8 cellular contexts compared by ENCODE assay signal in genomic region chr2:157777425-157777824, GRCh38.
DNase-seq lines count a peak whose midpoint lies in the region; ATAC-seq and TF ChIP-seq lines count a peak whose summit lies in the region.

No MANE protein-coding gene starts in this region.

- H3K9me2 ChIP-seq in OCI-LY7 (ENCODE audit: insufficient read depth, low read length): no peaks in the 10 kb centered on the region

- H3K27me3 ChIP-seq in left ventricle myocardium inferior (ENCODE audit: low read depth): no peaks in the 10 kb centered on the region

- H3K9me3 ChIP-seq in OCI-LY7 (ENCODE audit: low read length): no peaks in the 10 kb centered on the region
- H3K9me3 ChIP-seq in left ventricle myocardium inferior (replicated peaks): no peaks in the 10 kb centered on the region

- no peak overlapping the region for H2AFZ ChIP-seq in OCI-LY7 (ENCODE audit: low read length)

- no TSS peak for BruUV-seq in OCI-LY7 (replicated peaks; lab: Mats Ljungman, UMichigan)

- H3K4me3 Mint-ChIP-seq in activated naive CD4-positive, alpha-beta T cell treated with anti-CD3 and anti-CD28 coated beads, Interleukin-2, amount 10 ng/mL, durations not matched to agents 7 days and 5 days: no peak overlapping the region

- ATAC-seq in HG03439 (IDR thresholded peaks at IDR 0.05; ENCODE audit: unreplicated experiment): no peak
- no peak for ATAC-seq in HG02973 (IDR thresholded peaks at IDR 0.05; ENCODE audit: unreplicated experiment)

- H3K27ac ChIP-seq in OCI-LY7 (ENCODE audit: low read depth, low read length, poor library complexity, severe bottlenecking) (no peak overlapping the region), left ventricle myocardium inferior (replicated peaks) (no peak overlapping the region)

- H3K27ac Mint-ChIP-seq in activated naive CD4-positive, alpha-beta T cell treated with anti-CD3 and anti-CD28 coated beads, Interleukin-2, amount 10 ng/mL, durations not matched to agents 7 days and 5 days: no peak overlapping the region

- no peaks in the 10 kb centered on the region for H3K9me3 Mint-ChIP-seq in activated naive CD4-positive, alpha-beta T cell treated with anti-CD3 and anti-CD28 coated beads, Interleukin-2, amount 10 ng/mL, durations not matched to agents 7 days and 5 days

- in situ Hi-C loops in GM13977 (cut with MboI; ENCODE audit: low pct_unique_long_range_greater_than_20kb, low sequenced_read_pairs, unreplicated experiment): loop anchor here (25.0 kb wide), 1 partner anchor 235 kb away; no protein-coding TSS in a partner anchor

- H3K4me3 ChIP-seq in OCI-LY7 (ENCODE audit: low read depth, low read length, poor library complexity, severe bottlenecking): no peak overlapping the region
- no peak overlapping the region for H3K4me3 ChIP-seq in left ventricle myocardium inferior

- H3K27me3 Mint-ChIP-seq in activated naive CD4-positive, alpha-beta T cell treated with anti-CD3 and anti-CD28 coated beads, Interleukin-2, amount 10 ng/mL, durations not matched to agents 7 days and 5 days: no peaks in the 10 kb centered on the region

- no peaks in the 10 kb centered on the region for H3K79me2 ChIP-seq in OCI-LY7 (ENCODE audit: insufficient read depth, low read depth, low read length)

- peak; percentile 61 for DNase-seq in AG20443 (ENCODE audit: low spot score)
- DNase-seq in GM13977 (ENCODE audit: low spot score): peak; percentile 19
- peak; percentile 22 for DNase-seq in OCI-LY7 (ENCODE audit: low spot score)
- DNase-seq in activated naive CD4-positive, alpha-beta T cell treated with anti-CD3 and anti-CD28 coated beads, Interleukin-2, amount 10 ng/mL, durations not matched to agents 7 days and 5 days: peak; percentile 73
- DNase-seq in left ventricle myocardium inferior: no peak
- DNase-seq in stimulated activated CD4-positive, alpha-beta T cell treated with anti-CD3 and anti-CD28 coated beads, Interleukin-1b, Interleukin-23, amount 100 ng/mL, for 48 hours: peak; percentile 19

- POLR2A ChIA-PET in OCI-LY7 (lab: Charles Lee): no interaction called here

- no peaks in the 10 kb centered on the region for H4K20me1 ChIP-seq in OCI-LY7 (ENCODE audit: insufficient read depth, low read length)

- no peak overlapping the region for H3K4me2 ChIP-seq in OCI-LY7 (ENCODE audit: low read length)

- intact Hi-C loops in OCI-LY7 (cut with micrococcal nuclease; ENCODE audit: unreplicated experiment) (loop anchor here (2.0 kb wide), 1 partner anchor 233 kb away; no protein-coding TSS in a partner anchor), left ventricle myocardium inferior (cut with micrococcal nuclease) (no loop called here)

- peaks cover 43% of the 10 kb centered on the region for H3K36me3 Mint-ChIP-seq in activated naive CD4-positive, alpha-beta T cell treated with anti-CD3 and anti-CD28 coated beads, Interleukin-2, amount 10 ng/mL, durations not matched to agents 7 days and 5 days

- TF ChIP-seq CTCF in GM13977 (IDR thresholded peaks at IDR 0.05; ENCODE audit: extremely low read depth, insufficient read depth, missing control alignments) (peak; percentile 42), OCI-LY7 (conservative IDR thresholded peaks at IDR 0.05; ENCODE audit: low read length) (peak; percentile 82), left ventricle myocardium inferior (IDR thresholded peaks at IDR 0.05; ENCODE audit: borderline replicate concordance) (peak; percentile 78)

- CTCF ChIA-PET in OCI-LY7 (lab: Charles Lee; ENCODE audit: unreplicated experiment): no interaction called here
- CTCF ChIA-PET in activated naive CD4-positive, alpha-beta T cell treated with anti-CD3 and anti-CD28 coated beads, Interleukin-2, amount 10 ng/mL, durations not matched to agents 7 days and 5 days (lab: Charles Lee): interaction anchor here (0.5 to 3.4 kb wide), 7 partner anchors 83 to 669 kb away, joined by 3 to 18 read pairs (median 3); no protein-coding TSS in a partner anchor

- H3K36me3 ChIP-seq in OCI-LY7 (ENCODE audit: insufficient read depth, low read length): no peaks in the 10 kb centered on the region
- H3K36me3 ChIP-seq in left ventricle myocardium inferior: peaks cover 58% of the 10 kb centered on the region

- no peaks in the 10 kb centered on the region for H3K4me1 ChIP-seq in OCI-LY7 (ENCODE audit: insufficient read depth, low read length, poor library complexity, severe bottlenecking)
- peaks cover 11% of the 10 kb centered on the region for H3K4me1 ChIP-seq in left ventricle myocardium inferior

- peaks cover 12% of the 10 kb centered on the region for H3K4me1 Mint-ChIP-seq in activated naive CD4-positive, alpha-beta T cell treated with anti-CD3 and anti-CD28 coated beads, Interleukin-2, amount 10 ng/mL, durations not matched to agents 7 days and 5 days
